In genomic region chr5:32435416-32435815, GRCh38 we compare ENCODE assay signal across 23 cellular contexts.
"Had no signal": no experiment of that assay in that cellular context is flagged by ENCODE, and none has a peak within 500 bp of the region (broad histone marks: within the 10 kb centered on the region; RNA-seq: fewer than 3 reads in every experiment).

No MANE protein-coding gene starts in this region.

- H3K4me1 Mint-ChIP-seq: neural crest cell had no signal

- H3K27me3 Mint-ChIP-seq: natural killer cell treated with Interleukin-12 subunit alpha and Interleukin-12 subunit beta and Interleukin-15 and Interleukin-18, amount 100 ng/mL, for 72 hours; progenitor cell of endocrine pancreas had no signal

- H3K9ac ChIP-seq: parathyroid adenoma had no signal

- ATAC-seq: left ventricle myocardium superior; lower lobe of right lung; natural killer cell treated with Interleukin-12 subunit alpha and Interleukin-12 subunit beta and Interleukin-15 and Interleukin-18, amount 100 ng/mL, for 72 hours; stimulated activated effector memory CD8-positive, alpha-beta T cell treated with anti-CD3 and anti-CD28 coated beads, Interleukin-12 subunit alpha, Interleukin-12 subunit beta, amount 100 ng/mL, for 72 hours had no signal

- FAIRE-seq: frontal cortex, urothelium cell line had no signal

- H3K4me3 Mint-ChIP-seq: natural killer cell treated with Interleukin-12 subunit alpha and Interleukin-12 subunit beta and Interleukin-15 and Interleukin-18, amount 100 ng/mL, for 72 hours; neural crest cell; stimulated activated effector memory CD8-positive, alpha-beta T cell treated with anti-CD3 and anti-CD28 coated beads, Interleukin-12 subunit alpha, Interleukin-12 subunit beta, amount 100 ng/mL, for 72 hours had no signal

- H3K27me3 ChIP-seq: neutrophil, right atrium auricular region, sigmoid colon, stomach, thyroid gland, upper lobe of left lung had no signal

- H3K27ac ChIP-seq: lower lobe of right lung, neutrophil, parathyroid adenoma, right atrium auricular region, sigmoid colon, stomach, thyroid gland, upper lobe of left lung had no signal

- H3K4me3 ChIP-seq: lower lobe of right lung, right atrium auricular region, sigmoid colon, stomach, thyroid gland, upper lobe of left lung had no signal

- H2AFZ ChIP-seq: parathyroid adenoma had no signal

- H3K27ac Mint-ChIP-seq: natural killer cell treated with Interleukin-12 subunit alpha and Interleukin-12 subunit beta and Interleukin-15 and Interleukin-18, amount 100 ng/mL, for 72 hours; progenitor cell of endocrine pancreas; stimulated activated effector memory CD8-positive, alpha-beta T cell treated with anti-CD3 and anti-CD28 coated beads, Interleukin-12 subunit alpha, Interleukin-12 subunit beta, amount 100 ng/mL, for 72 hours had no signal

- H3K9me3 ChIP-seq: lower lobe of right lung, neutrophil, right atrium auricular region, sigmoid colon, stomach, thyroid gland, upper lobe of left lung had no signal

- H3K36me3 Mint-ChIP-seq: immature natural killer cell; natural killer cell treated with Interleukin-12 subunit alpha and Interleukin-12 subunit beta and Interleukin-15 and Interleukin-18, amount 100 ng/mL, for 72 hours had no signal

- H3K9me3 Mint-ChIP-seq: immature natural killer cell; natural killer cell treated with Interleukin-12 subunit alpha and Interleukin-12 subunit beta and Interleukin-15 and Interleukin-18, amount 100 ng/mL, for 72 hours; neural crest cell; stimulated activated effector memory CD8-positive, alpha-beta T cell treated with anti-CD3 and anti-CD28 coated beads, Interleukin-12 subunit alpha, Interleukin-12 subunit beta, amount 100 ng/mL, for 72 hours had no signal

- H3K36me3 ChIP-seq: lower lobe of right lung, neutrophil, right atrium auricular region, sigmoid colon, stomach, thyroid gland, upper lobe of left lung had no signal

- DNase-seq: cortex of kidney; hypothalamus; immature natural killer cell; islet precursor cell; kidney glomerular epithelial cell; left ventricle myocardium superior; lower lobe of right lung; sigmoid colon; stimulated activated CD4-positive, alpha-beta T cell treated with anti-CD3 and anti-CD28 coated beads, Interleukin-2, amount 100 ng/mL, for 24 hours; stimulated activated CD4-positive, alpha-beta T cell treated with anti-CD3 and anti-CD28 coated beads, Interleukin-4, amount 100 ng/mL, for 24 hours; stimulated activated naive CD4-positive, alpha-beta T cell treated with Interleukin-2 at 50 U/mL for 16 hours; stomach; thyroid gland; upper lobe of left lung had no signal
